7 cellular contexts compared by ENCODE assay signal in genomic region chr14:99320105-99320572, GRCh38. TPM values are rescaled to one million over a fixed set of nuclear protein-coding genes. Genes with fewer than 3 reads are reported as not detected.
DNase-seq lines count a peak whose midpoint lies in the region; ATAC-seq and TF ChIP-seq lines count a peak whose summit lies in the region.

No MANE protein-coding gene starts in this region.

- CTCF ChIA-PET in WTC11 (lab: Charles Lee), result interaction anchor here (0.5 to 2.2 kb wide), 70 partner anchors 9 to 1853 kb away, joined by 3 to 85 read pairs (median 5); partner anchors contain the start of genes BCL11B, CCNK and SETD3
- CTCF ChIA-PET in mammary epithelial cell (lab: Charles Lee; ENCODE audit: low non-redundant PET), result interaction anchor here (0.5 to 0.7 kb wide), 7 partner anchors 42 to 486 kb away, joined by 3 to 9 read pairs (median 3); no protein-coding TSS in a partner anchor

- WGBS in mammary epithelial cell (ENCODE audit: low coverage, missing lambda C conversion rate), result 3% methylated on average over 11 of the region's 23 CpGs

- no peaks in the 10 kb centered on the region for H3K36me3 Mint-ChIP-seq in WTC11

- in situ Hi-C loops in GM13976 (cut with MboI; ENCODE audit: low sequenced_read_pairs, unreplicated experiment), result no loop called here
- in situ Hi-C loops in mammary epithelial cell (cut with MboI; ENCODE audit: low sequenced_read_pairs in 2 of 2), result loop anchor here in 1 of 2 donors (25.0 kb wide), 1 partner anchor 92 kb away; no protein-coding TSS in a partner anchor

- POLR2A ChIA-PET in WTC11 (lab: Charles Lee), result no interaction called here

- DNase-seq in GM13976 (ENCODE audit: low spot score) (peak; percentile 89), NCI-H1694 treated with DMSO at 0.1 percent for 48 hours (lab: John Stamatoyannopoulos, UW) (peak; percentile 94), WTC11 (ENCODE audit: low spot score) (peak; percentile 85), mammary epithelial cell (peak; percentile 26), lung microvascular endothelial cell (ENCODE audit: low read depth in 2 of 2) (peak; percentile 43 to 54)
- DNase-seq in stimulated activated CD8-positive, alpha-beta memory T cell treated with anti-CD3 and anti-CD28 coated beads, Interleukin-7, amount 100 ng/mL, for 24 hours (ENCODE audit: low read depth), result peak; percentile 55

- peak; percentile 58 for TF ChIP-seq CTCF in GM13976 (IDR thresholded peaks at IDR 0.05; ENCODE audit: borderline replicate concordance, control extremely low read depth, extremely low read depth, insufficient read depth, missing control alignments)
- TF ChIP-seq CTCF in WTC11 (IDR thresholded peaks at IDR 0.05), result peak; percentile 95
- peak; percentile 86 to 96 for TF ChIP-seq CTCF in mammary epithelial cell (conservative IDR thresholded peaks at IDR 0.05 in 1 of 2, IDR thresholded peaks at IDR 0.05 in 1 of 2; ENCODE audit: extremely low read depth in 1 of 2, insufficient read depth in 1 of 2, low read depth in 1 of 2, low read length in 2 of 2)

- no peak overlapping the region for H3K4me3 Mint-ChIP-seq in WTC11

- H3K9me3 ChIP-seq in mammary epithelial cell (replicated peaks; ENCODE audit: insufficient read depth, low read length), result no peaks in the 10 kb centered on the region

- intact Hi-C loops in mammary epithelial cell (cut with micrococcal nuclease), result loop anchor here (1.0 to 2.0 kb wide), 2 partner anchors 69 to 95 kb away; no protein-coding TSS in a partner anchor

- no peak overlapping the region for H3K9ac ChIP-seq in mammary epithelial cell (ENCODE audit: insufficient read depth, low read length)

- H2AFZ ChIP-seq in mammary epithelial cell (ENCODE audit: low read depth, low read length), result peak overlapping the region; percentile 73

- peaks cover 13% of the 10 kb centered on the region for H3K4me1 ChIP-seq in mammary epithelial cell (ENCODE audit: insufficient read depth, low read length)

- no peak overlapping the region for H3K27ac ChIP-seq in mammary epithelial cell (ENCODE audit: insufficient read depth, low read depth, low read length)

- dilution Hi-C loops in mammary epithelial cell (cut with HindIII; ENCODE audit: low sequenced_read_pairs), result no loop called here

- peak; percentile 41 for ATAC-seq in HG02610 (IDR thresholded peaks at IDR 0.05; ENCODE audit: unreplicated experiment)
- peak; percentile 87 for ATAC-seq in WTC11

- no peaks in the 10 kb centered on the region for H3K27me3 Mint-ChIP-seq in WTC11 (ENCODE audit: low read depth)

- H3K79me2 ChIP-seq in mammary epithelial cell (ENCODE audit: insufficient read depth, low read length), result no peaks in the 10 kb centered on the region

- no peaks in the 10 kb centered on the region for H3K36me3 ChIP-seq in mammary epithelial cell (ENCODE audit: insufficient read depth, low read length)

- H3K4me3 ChIP-seq in mammary epithelial cell (replicated peaks in 1 of 3; ENCODE audit: insufficient read depth in 1 of 3, low read depth in 2 of 3, low read length in 3 of 3), result peak overlapping the region in 1 of 3 experiments; percentile 27

- H3K9me3 Mint-ChIP-seq in WTC11, result no peaks in the 10 kb centered on the region

- no peaks in the 10 kb centered on the region for H4K20me1 ChIP-seq in mammary epithelial cell (ENCODE audit: insufficient read depth, low read length)

- H3K27ac Mint-ChIP-seq in WTC11, result no peak overlapping the region

- H3K4me1 Mint-ChIP-seq in WTC11, result peaks cover 19% of the 10 kb centered on the region

- BruUV-seq in mammary epithelial cell (replicated peaks; lab: Mats Ljungman, UMichigan), result no TSS peak

- no peaks in the 10 kb centered on the region for H3K27me3 ChIP-seq in mammary epithelial cell (ENCODE audit: insufficient read depth, low read length)

- H3K4me2 ChIP-seq in mammary epithelial cell (ENCODE audit: insufficient read depth, low read depth, low read length), result peak overlapping the region; percentile 72

TF ChIP-seq in WTC11, 78 proteins besides CTCF, POLR2A, EP300 and RAD21:
- TF ChIP-seq E2F4 (CRISPR knock-in tag; IDR thresholded peaks at IDR 0.05; ENCODE audit: borderline replicate concordance, low read depth) (no peak), ETV6 (CRISPR knock-in tag; IDR thresholded peaks at IDR 0.05) (0 out of 2 replicates have a peak, but pooled peaks have one; percentile 32), ARID4B (CRISPR knock-in tag; IDR thresholded peaks at IDR 0.05; ENCODE audit: borderline replicate concordance) (no peak), USF2 (CRISPR knock-in tag; IDR thresholded peaks at IDR 0.05) (no peak), SP1 (CRISPR knock-in tag; conservative IDR thresholded peaks at IDR 0.05) (0 out of 2 replicates have a peak, but pooled peaks have one; percentile 36), ZNF219 (CRISPR knock-in tag; IDR thresholded peaks at IDR 0.05; ENCODE audit: borderline replicate concordance) (no peak), ZBTB43 (CRISPR knock-in tag; IDR thresholded peaks at IDR 0.05) (no peak), MYBL2 (CRISPR knock-in tag; IDR thresholded peaks at IDR 0.05) (no peak)

RNA-seq across cellular contexts. Expression of gene BCL11B, which starts 48.1 kb away (rescaled TPM):
- 6.7 to 9.1 TPM (median 7.2 TPM) in 3 replicates for total RNA-seq in WTC11 (2021)
- total RNA-seq in mammary epithelial cell, result 1 to 10 TPM; 7.1 to 8.3 TPM
- polyA plus RNA-seq in mammary epithelial cell, result 2.0 TPM
- 6.7 TPM for polyA minus RNA-seq in mammary epithelial cell
- total RNA-seq in lung microvascular endothelial cell, result under 0.01 TPM in 2 replicates

Comparison
In these comparisons a context has a peak if more than half of its experiments do, and no peak if none do; other contexts are left out.
1. DNase-seq: peak in every context shown above with its lines; median percentile 94 in NCI-H1694 treated with DMSO at 0.1 percent for 48 hours; 89 in GM13976; 85 in WTC11; 55 in stimulated activated CD8-positive, alpha-beta memory T cell treated with anti-CD3 and anti-CD28 coated beads, Interleukin-7, amount 100 ng/mL, for 24 hours; 48 in lung microvascular endothelial cell; 26 in mammary epithelial cell.